13 cellular contexts compared by ENCODE assay signal in the genomic region with DNA sequence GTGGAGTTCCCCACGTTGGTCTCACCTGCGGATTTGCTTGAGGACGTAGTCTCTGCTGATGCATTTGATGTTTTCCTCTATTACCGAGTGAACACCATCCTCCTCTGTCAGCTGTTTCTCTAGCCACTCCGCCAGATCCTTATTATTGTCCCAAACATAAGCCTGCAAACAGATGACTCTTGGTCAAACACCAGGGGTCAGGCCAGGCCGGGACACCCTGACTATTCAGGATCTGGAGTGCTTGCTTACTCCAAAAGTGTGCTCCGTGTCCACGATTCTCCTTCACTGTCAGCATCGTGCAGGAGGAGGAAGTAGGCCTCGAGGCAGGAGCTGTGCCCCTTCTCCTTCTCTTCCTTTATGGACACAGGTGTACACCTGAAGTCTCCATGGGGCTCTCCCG.
DNase-seq lines count a peak whose midpoint lies in the region; ATAC-seq and TF ChIP-seq lines count a peak whose summit lies in the region.
"Had no signal": no experiment of that assay in that cellular context is flagged by ENCODE, and none has a peak within 500 bp of the region (broad histone marks: within the 10 kb centered on the region; RNA-seq: fewer than 3 reads in every experiment).

No MANE protein-coding gene starts in this region.

- no peak overlapping the region for H4K8ac ChIP-seq in H9 (replicated peaks; ENCODE audit: insufficient read length, low read depth, low read length)

- H2BK5ac ChIP-seq in H9 (ENCODE audit: insufficient read length, low read length), result no peak overlapping the region

- no peaks in the 10 kb centered on the region for H3K9me3 Mint-ChIP-seq in CD4-positive, CD25-positive, alpha-beta regulatory T cell
- H3K9me3 Mint-ChIP-seq in H9, result no peaks in the 10 kb centered on the region
- H3K9me3 Mint-ChIP-seq in central memory CD8-positive, alpha-beta T cell, result no peaks in the 10 kb centered on the region
- H3K9me3 Mint-ChIP-seq in natural killer cell treated with Interleukin-12 subunit alpha and Interleukin-12 subunit beta and Interleukin-15 and Interleukin-18, amount 100 ng/mL, for 72 hours, result no peaks in the 10 kb centered on the region

- no peak overlapping the region for H2BK120ac ChIP-seq in H9 (ENCODE audit: low read depth, low read length, poor library complexity, severe bottlenecking)

- no peak overlapping the region for H3K14ac ChIP-seq in H9 (ENCODE audit: insufficient read depth, low read length)

- H3K18ac ChIP-seq in H9 (ENCODE audit: insufficient read length, low read depth, low read length), result no peak overlapping the region

- no peak overlapping the region for H3K4ac ChIP-seq in H9 (ENCODE audit: low read depth, low read length)

- no peaks in the 10 kb centered on the region for H3K9me3 ChIP-seq in CD4-positive, CD25-positive, alpha-beta regulatory T cell (ENCODE audit: control insufficient read depth in 2 of 2, low read length in 2 of 2)
- no peaks in the 10 kb centered on the region for H3K9me3 ChIP-seq in H9 (ENCODE audit: control insufficient read depth, low read depth, low read length)
- H3K9me3 ChIP-seq: upper lobe of right lung had no signal

- DNase-seq in CD4-positive, CD25-positive, alpha-beta regulatory T cell, result no peak
- DNase-seq in H9 (no peak), retina (no peak), NCI-H2227 treated with DMSO at 0.1 percent for 48 hours (lab: John Stamatoyannopoulos, UW) (no peak), hepatic stellate cell (ENCODE audit: low spot score) (no peak)
- DNase-seq in central memory CD8-positive, alpha-beta T cell (ENCODE audit: low spot score in 2 of 2), result no peak
- no peak for DNase-seq in natural killer cell treated with Interleukin-12 subunit alpha and Interleukin-12 subunit beta and Interleukin-15 and Interleukin-18, amount 100 ng/mL, for 72 hours (ENCODE audit: low spot score)
- DNase-seq: activated effector memory CD4-positive, alpha-beta T cell treated with Interleukin-2 at 50 U/mL for 16 hours; NCI-H1092 treated with DMSO at 0.1 percent for 48 hours; NCI-H446; stimulated activated CD4-positive, alpha-beta T cell treated with anti-CD3 and anti-CD28 coated beads, Interleukin-1b, Interleukin-23, amount 100 ng/mL, for 48 hours; upper lobe of right lung had no signal

- H3K4me3 Mint-ChIP-seq in CD4-positive, CD25-positive, alpha-beta regulatory T cell, result peak overlapping the region in 1 of 4 donors; percentile 46
- H3K4me3 Mint-ChIP-seq in H9, result no peak overlapping the region
- H3K4me3 Mint-ChIP-seq in central memory CD8-positive, alpha-beta T cell, result peak overlapping the region; percentile 72
- H3K4me3 Mint-ChIP-seq in natural killer cell treated with Interleukin-12 subunit alpha and Interleukin-12 subunit beta and Interleukin-15 and Interleukin-18, amount 100 ng/mL, for 72 hours, result peak overlapping the region; percentile 88

- H3K27ac ChIP-seq in CD4-positive, CD25-positive, alpha-beta regulatory T cell (ENCODE audit: insufficient read depth, low read length, poor library complexity, severe bottlenecking), result peak overlapping the region; percentile 82
- no peak overlapping the region for H3K27ac ChIP-seq in H9 (ENCODE audit: insufficient read length, low read depth, low read length)
- H3K27ac ChIP-seq: SK-N-MC had no signal

- no peak overlapping the region for H3T11ph ChIP-seq in H9 (ENCODE audit: low read length)

- H2BK12ac ChIP-seq in H9 (ENCODE audit: insufficient read length, low read depth, low read length), result no peak overlapping the region

- no peak overlapping the region for H2BK20ac ChIP-seq in H9 (ENCODE audit: low read depth, low read length, poor library complexity, severe bottlenecking)

- peaks cover 31% of the 10 kb centered on the region for H3K36me3 Mint-ChIP-seq in CD4-positive, CD25-positive, alpha-beta regulatory T cell
- H3K36me3 Mint-ChIP-seq in H9 (ENCODE audit: insufficient read depth in 1 of 3, low read depth in 3 of 3), result peaks cover 36 to 71% (median 47%) of the 10 kb centered on the region in 3 experiments; a peak in 6 of 7 replicates
- H3K36me3 Mint-ChIP-seq in central memory CD8-positive, alpha-beta T cell (ENCODE audit: insufficient read depth), result peaks cover 6% of the 10 kb centered on the region
- H3K36me3 Mint-ChIP-seq in natural killer cell treated with Interleukin-12 subunit alpha and Interleukin-12 subunit beta and Interleukin-15 and Interleukin-18, amount 100 ng/mL, for 72 hours, result peaks cover 6% of the 10 kb centered on the region

- TF ChIP-seq CTCF in H9 (conservative IDR thresholded peaks at IDR 0.05), result peak; percentile 45; the same call in 2 of the 3 replicates

- no peak overlapping the region for H3K23ac ChIP-seq in H9 (ENCODE audit: insufficient read length, low read depth, low read length)

- no peak overlapping the region for H2BK15ac ChIP-seq in H9 (ENCODE audit: low read depth, low read length)

- H3K4me1 ChIP-seq in CD4-positive, CD25-positive, alpha-beta regulatory T cell (ENCODE audit: control insufficient read depth, insufficient read depth, low read length, poor library complexity, severe bottlenecking), result peaks cover 28% of the 10 kb centered on the region
- peaks cover 4% of the 10 kb centered on the region; the same call in 1 of the 2 replicates for H3K4me1 ChIP-seq in H9 (ENCODE audit: insufficient read depth, low read length)
- H3K4me1 ChIP-seq: upper lobe of right lung had no signal

- no peak overlapping the region for H2AK5ac ChIP-seq in H9 (ENCODE audit: insufficient read length, low read length)

- peaks cover 12% of the 10 kb centered on the region for H3K36me3 ChIP-seq in CD4-positive, CD25-positive, alpha-beta regulatory T cell (ENCODE audit: control insufficient read depth, insufficient read depth, low read length)

- peaks cover 13 to 39% (median 26%) of the 10 kb centered on the region in 4 donors for H3K4me1 Mint-ChIP-seq in CD4-positive, CD25-positive, alpha-beta regulatory T cell
- peaks cover 16 to 22% of the 10 kb centered on the region in 2 experiments for H3K4me1 Mint-ChIP-seq in H9
- H3K4me1 Mint-ChIP-seq in central memory CD8-positive, alpha-beta T cell, result peaks cover 38% of the 10 kb centered on the region
- peaks cover 47 to 70% of the 10 kb centered on the region in 2 donors for H3K4me1 Mint-ChIP-seq in natural killer cell treated with Interleukin-12 subunit alpha and Interleukin-12 subunit beta and Interleukin-15 and Interleukin-18, amount 100 ng/mL, for 72 hours (ENCODE audit: low read depth in 2 of 2)

- no peak overlapping the region for H4K91ac ChIP-seq in H9 (ENCODE audit: insufficient read length, low read depth, low read length)

- peak overlapping the region; percentile 93 to 96 (median 95) for H3K27ac Mint-ChIP-seq in CD4-positive, CD25-positive, alpha-beta regulatory T cell
- H3K27ac Mint-ChIP-seq in H9, result peak overlapping the region in 2 of 3 experiments; percentile 35 to 87; a peak in 3 of 7 replicates
- peak overlapping the region; percentile 99 for H3K27ac Mint-ChIP-seq in central memory CD8-positive, alpha-beta T cell (ENCODE audit: low read depth)
- peak overlapping the region; percentile 92 to 95 for H3K27ac Mint-ChIP-seq in natural killer cell treated with Interleukin-12 subunit alpha and Interleukin-12 subunit beta and Interleukin-15 and Interleukin-18, amount 100 ng/mL, for 72 hours

- H3K79me1 ChIP-seq in H9 (ENCODE audit: insufficient read depth, low read depth, low read length, poor library complexity, severe bottlenecking), result no peaks in the 10 kb centered on the region

- peak overlapping the region; percentile 33 for H3K4me3 ChIP-seq in CD4-positive, CD25-positive, alpha-beta regulatory T cell (ENCODE audit: low read depth, low read length)
- H3K4me3 ChIP-seq: SK-N-MC, upper lobe of right lung had no signal

- WGBS in H9 (ENCODE audit: extremely low coverage, insufficient read length, low lambda C conversion rate), result no CpG with 5 or more reads among the region's 11 CpGs

- H3K23me2 ChIP-seq in H9 (ENCODE audit: insufficient read length, low read depth, low read length, poor library complexity, severe bottlenecking), result no peaks in the 10 kb centered on the region

- H3K79me2 ChIP-seq in H9 (ENCODE audit: insufficient read depth, low read length), result no peaks in the 10 kb centered on the region

- H3K4me2 ChIP-seq in H9 (ENCODE audit: insufficient read depth, insufficient read length, low read length), result no peak overlapping the region

- no peak overlapping the region for H3K9ac ChIP-seq in H9 (ENCODE audit: extremely low read depth, insufficient read length, low read length)

- no peaks in the 10 kb centered on the region for H3K27me3 ChIP-seq in CD4-positive, CD25-positive, alpha-beta regulatory T cell (ENCODE audit: control insufficient read depth, insufficient read depth, low read length)
- no peaks in the 10 kb centered on the region for H3K27me3 ChIP-seq in H9 (ENCODE audit: insufficient read depth, low read length)
- H3K27me3 ChIP-seq: upper lobe of right lung had no signal

- no peak overlapping the region for H3K56ac ChIP-seq in H9 (ENCODE audit: insufficient read length, low read depth, low read length)

- no peaks in the 10 kb centered on the region for H4K20me1 ChIP-seq in H9 (ENCODE audit: control insufficient read depth, insufficient read depth, insufficient read length)

- H3K27me3 Mint-ChIP-seq in CD4-positive, CD25-positive, alpha-beta regulatory T cell, result no peaks in the 10 kb centered on the region
- H3K27me3 Mint-ChIP-seq in H9 (ENCODE audit: low read depth), result no peaks in the 10 kb centered on the region
- no peaks in the 10 kb centered on the region for H3K27me3 Mint-ChIP-seq in central memory CD8-positive, alpha-beta T cell
- H3K27me3 Mint-ChIP-seq in natural killer cell treated with Interleukin-12 subunit alpha and Interleukin-12 subunit beta and Interleukin-15 and Interleukin-18, amount 100 ng/mL, for 72 hours, result no peaks in the 10 kb centered on the region

- no peak for ATAC-seq in CD4-positive, CD25-positive, alpha-beta regulatory T cell (ENCODE audit: low read depth in 2 of 2)
- no peak for ATAC-seq in central memory CD8-positive, alpha-beta T cell (replicated peaks; ENCODE audit: extremely low read depth, poor library complexity, severe bottlenecking)
- no peak for ATAC-seq in natural killer cell treated with Interleukin-12 subunit alpha and Interleukin-12 subunit beta and Interleukin-15 and Interleukin-18, amount 100 ng/mL, for 72 hours
- ATAC-seq: upper lobe of right lung had no signal

- no peak overlapping the region for H4K5ac ChIP-seq in H9 (ENCODE audit: insufficient read length, low read depth, low read length)

- H2AFZ ChIP-seq in H9 (ENCODE audit: low read length), result no peak overlapping the region

Comparison
In these comparisons a context has a peak if more than half of its experiments do, and no peak if none do; other contexts are left out.
1. H3K4me3 Mint-ChIP-seq: peak in central memory CD8-positive, alpha-beta T cell (single experiment) and natural killer cell treated with Interleukin-12 subunit alpha and Interleukin-12 subunit beta and Interleukin-15 and Interleukin-18, amount 100 ng/mL, for 72 hours (single experiment); none in H9 (0 of 2).
2. Peak in every context shown above with its lines, with median percentiles within 50 percentile points of each other: H3K27ac Mint-ChIP-seq.